In genomic region chr19:12364391-12365093, GRCh38 we compare ENCODE assay signal across 8 cellular contexts. TPM values are rescaled to one million over a fixed set of nuclear protein-coding genes. Genes with fewer than 3 reads are reported as not detected.
DNase-seq lines count a peak whose midpoint lies in the region; ATAC-seq, FAIRE-seq and TF ChIP-seq lines count a peak whose summit lies in the region.

No MANE protein-coding gene starts in this region.

- 8 to 10% methylated on average over 22 of the region's 22 CpGs for WGBS in heart right ventricle, 2 donors

- ATAC-seq in heart right ventricle (peak in 1 of 8 donors; percentile 8), GM18867 (IDR thresholded peaks at IDR 0.05; ENCODE audit: unreplicated experiment) (no peak)

- peak overlapping the region; percentile 92 to 95 for H3K4me3 Mint-ChIP-seq in CD14-positive monocyte

- peaks cover 0 to 22% (median 16%) of the 10 kb centered on the region in 9 donors for H3K4me1 ChIP-seq in heart right ventricle

- H3K27me3 ChIP-seq in heart right ventricle, result no peaks in the 10 kb centered on the region

- DNase-seq in CD14-positive monocyte (ENCODE audit: low spot score) (no peak), HTR-8/SVneo (ENCODE audit: insufficient read length, low spot score) (peak; percentile 34), heart right ventricle (peak; percentile 12 to 13), posterior cingulate gyrus (peak in 7 of 10 donors; percentile 10 to 87 (median 18)), NCI-H2171 (lab: John Stamatoyannopoulos, UW) (no peak), NCI-H128 (lab: John Stamatoyannopoulos, UW; ENCODE audit: unreplicated experiment) (no peak)
- peak; percentile 10 for DNase-seq in activated naive CD4-positive, alpha-beta T cell treated with anti-CD3 and anti-CD28 coated beads, Interleukin-2, amount 50 U/mL, for 16 hours

- peaks cover 0 to 6% of the 10 kb centered on the region in 2 donors for H3K36me3 Mint-ChIP-seq in CD14-positive monocyte

- H3K27ac Mint-ChIP-seq in CD14-positive monocyte, result peak overlapping the region in 2 of 7 donors; percentile 36 to 78

- intact Hi-C loops in CD14-positive monocyte (cut with micrococcal nuclease), result no loop called here
- intact Hi-C loops in heart right ventricle (cut with DNase I), result loop anchor here in 7 of 10 donors (1.0 to 10.0 kb wide), 10 partner anchors 32 to 170 kb away; partner anchors contain the start of genes ZNF563 (in 5 of the 7), ZNF44 (in 3 of the 7), ZNF443 (in 1 of the 7) and ZNF799 (in 1 of the 7)
- intact Hi-C loops in posterior cingulate gyrus (cut with DNase I), result loop anchor here (2.0 to 5.0 kb wide), 2 partner anchors 32 to 38 kb away; partner anchors contain the start of genes ZNF563 and ZNF799

- peaks cover 16 to 63% (median 60%) of the 10 kb centered on the region in 7 donors for H3K9me3 Mint-ChIP-seq in CD14-positive monocyte

- H3K27ac ChIP-seq in heart right ventricle, result peak overlapping the region; percentile 77 to 96 (median 91)

- no peaks in the 10 kb centered on the region for H3K36me3 ChIP-seq in heart right ventricle

- peaks cover 2 to 18% (median 4%) of the 10 kb centered on the region in 3 donors for H3K27me3 Mint-ChIP-seq in CD14-positive monocyte (ENCODE audit: low read depth in 3 of 3)

- H3K4me1 Mint-ChIP-seq in CD14-positive monocyte, result peaks cover 24% of the 10 kb centered on the region

- FAIRE-seq in HTR-8/SVneo (lab: Jason Lieb, UNC), result no peak

- TF ChIP-seq CTCF in CD14-positive monocyte (IDR thresholded peaks at IDR 0.05) (no peak), heart right ventricle (IDR thresholded peaks at IDR 0.05) (no peak)

- peak overlapping the region; percentile 58 to 97 (median 81) for H3K4me3 ChIP-seq in heart right ventricle

- no peaks in the 10 kb centered on the region for H3K9me3 ChIP-seq in heart right ventricle

RNA-seq across cellular contexts. Expression of gene ZNF442, which starts 0.9 kb away (rescaled TPM):
- under 1 TPM; 0.17 to 0.39 TPM for polyA plus RNA-seq in CD14-positive monocyte
- total RNA-seq in heart right ventricle, result 1 to 10 TPM; 2.3 to 6.1 (median 4.0) TPM
- under 1 TPM; 0.54 to 0.95 TPM for polyA plus RNA-seq in heart right ventricle

RNA-seq across cellular contexts. Expression of gene ZNF563, which starts 31.1 kb away (rescaled TPM):
- under 1 TPM; 0.09 to 0.99 TPM for polyA plus RNA-seq in CD14-positive monocyte
- total RNA-seq in heart right ventricle, result 1 to 10 TPM; 2.1 to 6.2 (median 4.5) TPM
- polyA plus RNA-seq in heart right ventricle, result 1 to 10 TPM; 1.6 to 2.9 TPM

RNA-seq across cellular contexts. Expression of gene ZNF799, which starts 36.5 kb away (rescaled TPM):
- polyA plus RNA-seq in CD14-positive monocyte (1 to 10 TPM; 3.2 to 3.4 TPM), heart right ventricle (1 to 10 TPM; 1.6 to 6.2 TPM)
- total RNA-seq in heart right ventricle, result 1 to 10 TPM; 1.6 to 2.9 (median 2.0) TPM

Comparison
In these comparisons a context has a peak if more than half of its experiments do, and no peak if none do; other contexts are left out.
1. DNase-seq: peak in HTR-8/SVneo (single experiment), activated naive CD4-positive, alpha-beta T cell treated with anti-CD3 and anti-CD28 coated beads, Interleukin-2, amount 50 U/mL, for 16 hours (single experiment), heart right ventricle (2 of 2) and posterior cingulate gyrus (7 of 10); none in CD14-positive monocyte (single experiment), NCI-H2171 (single experiment) and NCI-H128 (single experiment).
2. intact Hi-C loops: an anchor here in heart right ventricle (1.0 to 10.0 kb wide) and posterior cingulate gyrus (2.0 to 5.0 kb wide); none called in CD14-positive monocyte.